In genomic region chr7:140049339-140050024, GRCh38 we compare ENCODE assay signal across 13 cellular contexts. TPM values are rescaled to one million over a fixed set of nuclear protein-coding genes. Genes with fewer than 3 reads are reported as not detected.
A peak's percentile ranks its signal among the peaks of the same experiment; 100 is the strongest.
DNase-seq lines count a peak whose midpoint lies in the region; ATAC-seq and TF ChIP-seq lines count a peak whose summit lies in the region.
"Had no signal": no experiment of that assay in that cellular context is flagged by ENCODE, and none has a peak within 500 bp of the region (broad histone marks: within the 10 kb centered on the region; RNA-seq: fewer than 3 reads in every experiment).

No MANE protein-coding gene starts in this region.

- H3K36me3 ChIP-seq in upper lobe of left lung = peaks cover 0 to 44% (median 4%) of the 10 kb centered on the region in 4 donors

- H3K27me3 ChIP-seq in upper lobe of left lung = no peaks in the 10 kb centered on the region

- peak overlapping the region in 3 of 4 donors; percentile 1 to 70 (median 64) for H3K27ac ChIP-seq in upper lobe of left lung
- H3K27ac ChIP-seq: GM23248 had no signal

- intact Hi-C loops in left ventricle myocardium superior (cut with micrococcal nuclease) = no loop called here

- no peaks in the 10 kb centered on the region for H3K9me3 ChIP-seq in upper lobe of left lung

- peaks cover 8 to 31% (median 19%) of the 10 kb centered on the region in 4 donors for H3K4me1 ChIP-seq in upper lobe of left lung

- H3K4me3 ChIP-seq in upper lobe of left lung = no peak overlapping the region
- H3K4me3 ChIP-seq: GM23248 had no signal

- no peak for TF ChIP-seq POLR2A in upper lobe of left lung (IDR thresholded peaks at IDR 0.05)

- DNase-seq in SIG-M5 treated with dmso at 0.1 percent for 504 hours (lab: John Stamatoyannopoulos, UW; ENCODE audit: unreplicated experiment) = peak; percentile 19
- DNase-seq in SIG-M5 (lab: John Stamatoyannopoulos, UW) = no peak
- peak; percentile 32 for DNase-seq in SW480 (ENCODE audit: low spot score)
- DNase-seq in left ventricle myocardium superior = no peak
- no peak for DNase-seq in upper lobe of left lung
- no peak for DNase-seq in stimulated activated CD4-positive, alpha-beta T cell treated with anti-CD3 and anti-CD28 coated beads, Interleukin-1b, Interleukin-23, amount 100 ng/mL, for 48 hours
- DNase-seq: activated CD8-positive, alpha-beta memory T cell treated with anti-CD3 and anti-CD28 coated beads, Interleukin-2, amount 50 U/mL, for 4 hours; GM23248; IMR-90; NCI-H226; T-helper 2 cell had no signal

- ATAC-seq in left ventricle myocardium superior (peak; percentile 32), upper lobe of left lung (ENCODE audit: low FRiP score in 2 of 2) (peak; percentile 31 to 35), GM18861 (IDR thresholded peaks at IDR 0.05; ENCODE audit: unreplicated experiment) (no peak), HG02678 (IDR thresholded peaks at IDR 0.05; ENCODE audit: unreplicated experiment) (no peak)

- WGBS in upper lobe of left lung, 2 donors = 63 to 72% methylated on average over 5 of the region's 5 CpGs

- no peak for TF ChIP-seq EP300 in upper lobe of left lung (IDR thresholded peaks at IDR 0.05)

- TF ChIP-seq CTCF in upper lobe of left lung (IDR thresholded peaks at IDR 0.05) = no peak

RNA-seq across cellular contexts. Expression of gene PARP12, which starts 13.3 kb away (rescaled TPM):
- total RNA-seq in left ventricle myocardium superior (13.8 TPM), upper lobe of left lung (100 to 1,000 TPM in 3 of 6 donors, 10 to 100 TPM in 3; 74.8 to 151 (median 100) TPM)

Comparison
In these comparisons a context has a peak if more than half of its experiments do, and no peak if none do; other contexts are left out.
1. DNase-seq: peak in SIG-M5 treated with dmso at 0.1 percent for 504 hours (single experiment) and SW480 (single experiment); none in SIG-M5 (single experiment), left ventricle myocardium superior (single experiment), upper lobe of left lung (0 of 2) and stimulated activated CD4-positive, alpha-beta T cell treated with anti-CD3 and anti-CD28 coated beads, Interleukin-1b, Interleukin-23, amount 100 ng/mL, for 48 hours (single experiment).
2. ATAC-seq: peak in left ventricle myocardium superior (single experiment) and upper lobe of left lung (2 of 2); none in GM18861 (single experiment) and HG02678 (single experiment).